ENCODE assay signal across 33 cellular contexts in genomic region chr5:37830348-37830747, GRCh38. TPM values are rescaled to one million over a fixed set of nuclear protein-coding genes. Genes with fewer than 3 reads are reported as not detected.
"Had no signal": no experiment of that assay in that cellular context is flagged by ENCODE, and none has a peak within 500 bp of the region (broad histone marks: within the 10 kb centered on the region; RNA-seq: fewer than 3 reads in every experiment).

No MANE protein-coding gene starts in this region.

- H3K36me3 Mint-ChIP-seq: activated CD4-positive, alpha-beta memory T cell treated with anti-CD3 and anti-CD28 coated beads for 36 hours; activated CD8-positive, alpha-beta memory T cell treated with anti-CD3 and anti-CD28 coated beads, Interleukin-2, amount 10 ng/mL, durations not matched to agents 7 days and 5 days; activated naive CD4-positive, alpha-beta T cell treated with anti-CD3 and anti-CD28 coated beads, Interleukin-2, amount 50 U/mL, for 24 hours; activated naive CD8-positive, alpha-beta T cell treated with anti-CD3 and anti-CD28 coated beads for 36 hours had no signal

- DNase-seq: activated CD4-positive, alpha-beta memory T cell treated with anti-CD3 and anti-CD28 coated beads for 36 hours; activated CD4-positive, alpha-beta T cell treated with anti-CD3 and anti-CD28 coated beads for 36 hours; activated CD4-positive, alpha-beta T cell treated with anti-CD3 and anti-CD28 coated beads, Interleukin-2, amount 10 ng/mL, durations not matched to agents 24 days and 14 days; activated CD4-positive, CD25-positive, alpha-beta regulatory T cell; activated CD4-positive, CD25-positive, alpha-beta regulatory T cell treated with anti-CD3 and anti-CD28 coated beads, Interleukin-2, amount 50 U/mL, for 72 hours; activated CD8-positive, alpha-beta memory T cell treated with anti-CD3 and anti-CD28 coated beads, Interleukin-2, amount 10 ng/mL, durations not matched to agents 7 days and 5 days; activated CD8-positive, alpha-beta memory T cell treated with anti-CD3 and anti-CD28 coated beads, Interleukin-2, amount 50 U/mL, for 4 hours; activated CD8-positive, alpha-beta T cell treated with anti-CD3 and anti-CD28 coated beads, Interleukin-2, amount 10 ng/mL, durations not matched to agents 7 days and 5 days; activated effector memory CD4-positive, alpha-beta T cell treated with anti-CD3 and anti-CD28 coated beads, Interleukin-2, amount 50 U/mL, for 16 hours; activated naive CD4-positive, alpha-beta T cell treated with anti-CD3 and anti-CD28 coated beads for 36 hours; activated naive CD8-positive, alpha-beta T cell treated with anti-CD3 and anti-CD28 coated beads for 36 hours; activated naive CD8-positive, alpha-beta T cell treated with anti-CD3 and anti-CD28 coated beads, Interleukin-2, amount 50 U/mL, for 24 hours; activated T-cell treated with anti-CD3 and anti-CD28 coated beads, Interleukin-2, amount 50 U/mL, for 1 hour; activated T-cell treated with anti-CD3 and anti-CD28 coated beads, Interleukin-2, amount 50 U/mL, for 48 hours; adrenal gland; amygdala; aorta; body of pancreas; caudate nucleus; cortex of kidney; dermis blood vessel endothelial cell; effector CD4-positive, alpha-beta T cell; effector memory CD8-positive, alpha-beta T cell; erythroblast; foreskin keratinocyte; T-helper 2 cell had no signal

- H3K4me3 ChIP-seq: adrenal gland, body of pancreas, esophagus muscularis mucosa, gastroesophageal sphincter had no signal

- H3K27ac Mint-ChIP-seq: activated CD4-positive, alpha-beta memory T cell treated with anti-CD3 and anti-CD28 coated beads for 36 hours; activated CD4-positive, alpha-beta T cell treated with anti-CD3 and anti-CD28 coated beads for 36 hours; activated CD4-positive, alpha-beta T cell treated with anti-CD3 and anti-CD28 coated beads, Interleukin-2, amount 10 ng/mL, durations not matched to agents 24 days and 14 days; activated CD8-positive, alpha-beta memory T cell treated with anti-CD3 and anti-CD28 coated beads, Interleukin-2, amount 10 ng/mL, durations not matched to agents 7 days and 5 days; activated CD8-positive, alpha-beta T cell treated with anti-CD3 and anti-CD28 coated beads, Interleukin-2, amount 10 ng/mL, durations not matched to agents 7 days and 5 days; activated naive CD4-positive, alpha-beta T cell treated with anti-CD3 and anti-CD28 coated beads for 36 hours; activated naive CD4-positive, alpha-beta T cell treated with anti-CD3 and anti-CD28 coated beads, Interleukin-2, amount 50 U/mL, for 24 hours; activated naive CD8-positive, alpha-beta T cell treated with anti-CD3 and anti-CD28 coated beads for 36 hours; activated naive CD8-positive, alpha-beta T cell treated with anti-CD3 and anti-CD28 coated beads, Interleukin-2, amount 50 U/mL, for 24 hours; activated T-helper 1 cell treated with anti-CD3 and anti-CD28 coated beads, Interleukin-12 subunit alpha, Interleukin-12 subunit beta, Interleukin-2, Interleukin-4 antibody, amounts not matched to agents 30 ng/mL and 10 ng/mL and 1 ng/mL, durations not matched to agents 14 hours and 24 hours and 36 hours; activated T-helper 2 cell treated with anti-CD3 and anti-CD28 coated beads, Interferon-gamma antibody, Interleukin-2, Interleukin-4, amounts not matched to agents 10 μg/mL and 5 μg/mL and 100 μg/mL, durations not matched to agents 14 hours and 24 hours and 36 hours; effector memory CD8-positive, alpha-beta T cell had no signal

- ATAC-seq: activated CD4-positive, alpha-beta T cell treated with anti-CD3 and anti-CD28 coated beads for 36 hours; activated CD8-positive, alpha-beta memory T cell treated with anti-CD3 and anti-CD28 coated beads, Interleukin-2, amount 10 ng/mL, durations not matched to agents 7 days and 5 days; activated CD8-positive, alpha-beta T cell treated with anti-CD3 and anti-CD28 coated beads, Interleukin-2, amount 10 ng/mL, durations not matched to agents 7 days and 5 days; activated naive CD8-positive, alpha-beta T cell treated with anti-CD3 and anti-CD28 coated beads, Interleukin-2, amount 50 U/mL, for 24 hours; body of pancreas; effector memory CD8-positive, alpha-beta T cell; foreskin keratinocyte; gastroesophageal sphincter had no signal

- H3K4me1 Mint-ChIP-seq: activated CD4-positive, alpha-beta T cell treated with anti-CD3 and anti-CD28 coated beads, Interleukin-2, amount 10 ng/mL, durations not matched to agents 24 days and 14 days; activated naive CD4-positive, alpha-beta T cell treated with anti-CD3 and anti-CD28 coated beads, Interleukin-2, amount 50 U/mL, for 24 hours; activated naive CD8-positive, alpha-beta T cell treated with anti-CD3 and anti-CD28 coated beads, Interleukin-2, amount 50 U/mL, for 24 hours had no signal

- H3K9me3 Mint-ChIP-seq: activated CD4-positive, alpha-beta memory T cell treated with anti-CD3 and anti-CD28 coated beads for 36 hours; activated CD4-positive, alpha-beta T cell treated with anti-CD3 and anti-CD28 coated beads, Interleukin-2, amount 10 ng/mL, durations not matched to agents 24 days and 14 days; activated naive CD4-positive, alpha-beta T cell treated with anti-CD3 and anti-CD28 coated beads for 36 hours; activated naive CD4-positive, alpha-beta T cell treated with anti-CD3 and anti-CD28 coated beads, Interleukin-2, amount 50 U/mL, for 24 hours; activated naive CD8-positive, alpha-beta T cell treated with anti-CD3 and anti-CD28 coated beads for 36 hours; activated naive CD8-positive, alpha-beta T cell treated with anti-CD3 and anti-CD28 coated beads, Interleukin-2, amount 50 U/mL, for 24 hours; activated T-helper 1 cell treated with anti-CD3 and anti-CD28 coated beads, Interleukin-12 subunit alpha, Interleukin-12 subunit beta, Interleukin-2, Interleukin-4 antibody, amounts not matched to agents 30 ng/mL and 10 ng/mL and 1 ng/mL, durations not matched to agents 14 hours and 24 hours and 36 hours; activated T-helper 2 cell treated with anti-CD3 and anti-CD28 coated beads, Interferon-gamma antibody, Interleukin-2, Interleukin-4, amounts not matched to agents 10 μg/mL and 5 μg/mL and 100 μg/mL, durations not matched to agents 14 hours and 24 hours and 36 hours; effector memory CD8-positive, alpha-beta T cell had no signal

- H3K27ac ChIP-seq: adrenal gland, body of pancreas, esophagus muscularis mucosa, foreskin keratinocyte, gastroesophageal sphincter had no signal

- H3K4me1 ChIP-seq: adrenal gland had no signal

- H3K9me3 ChIP-seq: adrenal gland, body of pancreas, esophagus muscularis mucosa, gastroesophageal sphincter had no signal

- H3K36me3 ChIP-seq: adrenal gland, gastroesophageal sphincter had no signal

- H3K27me3 ChIP-seq: gastroesophageal sphincter had no signal

- H3K4me3 Mint-ChIP-seq: activated CD4-positive, alpha-beta memory T cell treated with anti-CD3 and anti-CD28 coated beads for 36 hours; activated CD4-positive, alpha-beta T cell treated with anti-CD3 and anti-CD28 coated beads for 36 hours; activated CD4-positive, alpha-beta T cell treated with anti-CD3 and anti-CD28 coated beads, Interleukin-2, amount 10 ng/mL, durations not matched to agents 24 days and 14 days; activated CD8-positive, alpha-beta memory T cell treated with anti-CD3 and anti-CD28 coated beads, Interleukin-2, amount 10 ng/mL, durations not matched to agents 7 days and 5 days; activated CD8-positive, alpha-beta T cell treated with anti-CD3 and anti-CD28 coated beads, Interleukin-2, amount 10 ng/mL, durations not matched to agents 7 days and 5 days; activated naive CD4-positive, alpha-beta T cell treated with anti-CD3 and anti-CD28 coated beads for 36 hours; activated naive CD4-positive, alpha-beta T cell treated with anti-CD3 and anti-CD28 coated beads, Interleukin-2, amount 50 U/mL, for 24 hours; activated naive CD8-positive, alpha-beta T cell treated with anti-CD3 and anti-CD28 coated beads for 36 hours; activated naive CD8-positive, alpha-beta T cell treated with anti-CD3 and anti-CD28 coated beads, Interleukin-2, amount 50 U/mL, for 24 hours; activated T-helper 1 cell treated with anti-CD3 and anti-CD28 coated beads, Interleukin-12 subunit alpha, Interleukin-12 subunit beta, Interleukin-2, Interleukin-4 antibody, amounts not matched to agents 30 ng/mL and 10 ng/mL and 1 ng/mL, durations not matched to agents 14 hours and 24 hours and 36 hours; effector memory CD8-positive, alpha-beta T cell had no signal

RNA-seq across cellular contexts. Expression of gene GDNF, which starts 9.5 kb away (rescaled TPM):
- total RNA-seq: activated CD4-positive, alpha-beta memory T cell treated with anti-CD3 and anti-CD28 coated beads for 36 hours; activated CD4-positive, alpha-beta T cell treated with anti-CD3 and anti-CD28 coated beads for 36 hours; activated CD8-positive, alpha-beta memory T cell treated with anti-CD3 and anti-CD28 coated beads for 36 hours; activated CD8-positive, alpha-beta memory T cell treated with anti-CD3 and anti-CD28 coated beads, Interleukin-2, amount 10 ng/mL, durations not matched to agents 7 days and 5 days; activated CD8-positive, alpha-beta T cell treated with anti-CD3 and anti-CD28 coated beads, Interleukin-2, amount 10 ng/mL, durations not matched to agents 7 days and 5 days; activated naive CD4-positive, alpha-beta T cell treated with anti-CD3 and anti-CD28 coated beads for 36 hours; activated naive CD8-positive, alpha-beta T cell treated with anti-CD3 and anti-CD28 coated beads for 36 hours; activated T-helper 2 cell treated with anti-CD3 and anti-CD28 coated beads, Interferon-gamma antibody, Interleukin-2, Interleukin-4, amounts not matched to agents 10 μg/mL and 5 μg/mL and 100 μg/mL, durations not matched to agents 14 hours and 24 hours and 36 hours; body of pancreas; dermis blood vessel endothelial cell; T-helper 1 cell treated with Interleukin-12 subunit alpha and Interleukin-12 subunit beta and Interleukin-4 antibody, amounts not matched to agents 30 ng/mL and 1 ng/mL, for 36 hours had no signal
